Comparison of ENCODE assay signal across 10 cellular contexts in the genomic region with DNA sequence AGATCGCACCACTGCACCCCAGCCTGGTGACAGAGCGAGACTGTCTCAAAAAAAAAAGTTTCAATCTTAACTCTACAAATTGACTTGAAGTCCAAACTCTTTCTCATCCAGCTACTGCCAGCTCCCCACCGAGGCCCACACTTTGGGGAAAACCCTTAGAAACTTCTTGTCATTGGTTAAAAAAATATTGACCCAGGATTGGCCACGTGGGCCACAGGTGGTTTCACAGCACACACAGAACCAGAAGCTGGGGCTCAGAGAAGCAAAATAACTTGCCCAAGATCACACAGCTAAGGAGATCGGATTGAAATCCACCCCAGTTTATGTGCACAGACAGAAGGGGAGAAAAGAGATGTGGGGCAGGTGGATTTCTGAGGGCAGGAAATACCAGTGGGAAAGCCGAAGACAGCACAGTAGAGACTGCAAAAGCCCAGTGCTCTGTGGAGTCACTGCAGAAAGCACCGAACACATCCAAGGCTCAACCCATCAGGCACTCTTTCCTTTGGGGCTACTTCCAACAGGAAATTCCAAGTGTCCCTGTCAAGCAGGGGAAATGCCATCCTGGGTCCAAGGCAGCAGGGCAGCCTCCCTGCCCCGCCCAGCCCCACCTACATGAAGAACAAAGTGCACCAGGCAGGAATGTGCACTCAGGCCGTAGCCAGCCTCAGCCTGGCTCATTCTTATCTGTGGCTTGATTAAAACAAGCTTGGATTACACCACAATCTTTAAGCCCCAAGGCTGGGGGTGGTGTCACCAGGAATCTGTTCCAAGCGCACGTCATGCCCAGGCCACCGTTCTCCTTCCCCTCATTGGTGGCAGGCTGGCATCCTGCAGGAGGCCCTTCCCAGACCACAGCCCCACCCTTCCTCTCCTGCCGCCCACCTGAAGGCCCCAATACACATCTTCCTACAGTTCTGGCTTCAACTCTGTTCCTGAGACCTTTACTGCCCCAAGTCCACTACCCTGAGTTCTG.
DNase-seq lines count a peak whose midpoint lies in the region; ATAC-seq, FAIRE-seq and TF ChIP-seq lines count a peak whose summit lies in the region.
"Had no signal": no experiment of that assay in that cellular context is flagged by ENCODE, and none has a peak within 500 bp of the region (broad histone marks: within the 10 kb centered on the region; RNA-seq: fewer than 3 reads in every experiment).

No MANE protein-coding gene starts in this region.

- intact Hi-C loops in esophagus squamous epithelium (cut with DNase I), result no loop called here

- peak overlapping the region; percentile 67 to 87 (median 78) for H3K27ac ChIP-seq in esophagus squamous epithelium
- H3K27ac ChIP-seq: HL-60 had no signal

- H3K36me3 ChIP-seq in esophagus squamous epithelium, result no peaks in the 10 kb centered on the region

- no peak overlapping the region for H3K4me3 ChIP-seq in esophagus squamous epithelium

- ATAC-seq in GM18870 (IDR thresholded peaks at IDR 0.05; ENCODE audit: unreplicated experiment) (no peak), HG03520 (IDR thresholded peaks at IDR 0.05; ENCODE audit: unreplicated experiment) (no peak)

- no peak for TF ChIP-seq CTCF in esophagus squamous epithelium (IDR thresholded peaks at IDR 0.05)

- H3K27me3 ChIP-seq in esophagus squamous epithelium, result no peaks in the 10 kb centered on the region

- peak; percentile 77 for FAIRE-seq in RCC 7860 (lab: Jason Lieb, UNC)

- WGBS in esophagus squamous epithelium, 2 donors, result 35 to 51% methylated on average over 12 to 13 of the region's 13 CpGs

- peak; percentile 91 for DNase-seq in EH (ENCODE audit: low read depth)
- peak; percentile 85 for DNase-seq in RCC 7860 (ENCODE audit: low spot score)
- DNase-seq in esophagus squamous epithelium (lab: John Stamatoyannopoulos, UW), result no peak
- DNase-seq in renal cortical epithelial cell (ENCODE audit: low read depth), result peak; percentile 90
- DNase-seq in NCI-H510A (lab: John Stamatoyannopoulos, UW), result no peak
- no peak for DNase-seq in NCI-H1048 (lab: John Stamatoyannopoulos, UW)
- DNase-seq: hypothalamus had no signal

- no peak for TF ChIP-seq POLR2A in esophagus squamous epithelium (IDR thresholded peaks at IDR 0.05)

- no peaks in the 10 kb centered on the region for H3K9me3 ChIP-seq in esophagus squamous epithelium

- peaks cover 19 to 86% (median 57%) of the 10 kb centered on the region in 3 donors for H3K4me1 ChIP-seq in esophagus squamous epithelium

Comparison
In these comparisons a context has a peak if more than half of its experiments do, and no peak if none do; other contexts are left out.
1. DNase-seq: peak in EH (single experiment), RCC 7860 (single experiment) and renal cortical epithelial cell (single experiment); none in esophagus squamous epithelium (single experiment), NCI-H510A (single experiment) and NCI-H1048 (single experiment).